Comparison of ENCODE assay signal across 33 cellular contexts in the genomic region with DNA sequence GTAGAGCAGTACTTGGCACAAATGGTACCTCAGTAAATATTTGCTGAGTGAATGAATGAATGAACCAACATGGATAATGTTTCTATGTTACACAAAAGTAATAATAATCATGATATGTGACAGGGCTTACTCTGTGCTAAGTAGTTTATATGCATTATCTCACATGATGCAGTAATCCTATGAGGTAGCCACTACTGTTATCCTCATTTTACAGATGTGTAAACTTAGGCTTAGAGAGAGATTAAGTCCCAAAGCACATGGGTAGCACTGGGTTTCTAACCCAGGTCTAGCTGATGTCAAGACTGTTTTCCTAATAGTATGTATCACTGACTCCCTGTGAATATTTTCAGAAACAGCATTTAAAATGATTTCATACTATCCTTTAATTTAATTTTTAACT.
"Had no signal": no experiment of that assay in that cellular context is flagged by ENCODE, and none has a peak within 500 bp of the region (broad histone marks: within the 10 kb centered on the region; RNA-seq: fewer than 3 reads in every experiment).

No MANE protein-coding gene starts in this region.

- H3K9me3 ChIP-seq: adrenal gland, body of pancreas, breast epithelium had no signal

- ATAC-seq: activated CD8-positive, alpha-beta T cell treated with anti-CD3 and anti-CD28 coated beads for 36 hours; activated naive CD4-positive, alpha-beta T cell treated with anti-CD3 and anti-CD28 coated beads, Interleukin-2, amount 50 U/mL, for 72 hours; activated T-cell treated with anti-CD3 and anti-CD28 coated beads, Interleukin-2, amount 50 U/mL, for 4 hours; activated T-cell treated with anti-CD3 and anti-CD28 coated beads, Interleukin-2, amount 50 U/mL, for 72 hours; activated T-helper 17 cell treated with anti-CD3 and anti-CD28 coated beads, Interleukin-2, amount 50 U/mL, for 72 hours; body of pancreas had no signal

- H3K36me3 ChIP-seq: adrenal gland, brain microvascular endothelial cell, breast epithelium had no signal

- H3K27me3 ChIP-seq: adrenal gland, body of pancreas, brain microvascular endothelial cell, breast epithelium had no signal

- H3K36me3 Mint-ChIP-seq: activated CD4-positive, alpha-beta memory T cell treated with anti-CD3 and anti-CD28 coated beads for 36 hours; activated naive CD8-positive, alpha-beta T cell treated with anti-CD3 and anti-CD28 coated beads for 36 hours had no signal

- H3K9me3 Mint-ChIP-seq: activated B cell treated with CpG ODN at 0.5 μM for 24 hours; activated CD4-positive, alpha-beta memory T cell treated with anti-CD3 and anti-CD28 coated beads for 36 hours; activated CD4-positive, alpha-beta T cell treated with anti-CD3 and anti-CD28 coated beads, Interleukin-2, amount 10 ng/mL, durations not matched to agents 24 days and 14 days; activated CD8-positive, alpha-beta T cell treated with anti-CD3 and anti-CD28 coated beads for 36 hours; activated naive CD4-positive, alpha-beta T cell treated with anti-CD3 and anti-CD28 coated beads for 36 hours; activated naive CD4-positive, alpha-beta T cell treated with anti-CD3 and anti-CD28 coated beads, Interleukin-2, amount 50 U/mL, for 72 hours; activated naive CD8-positive, alpha-beta T cell treated with anti-CD3 and anti-CD28 coated beads for 36 hours; activated T-cell treated with anti-CD3 and anti-CD28 coated beads, Interleukin-2, amount 50 U/mL, for 4 hours; activated T-cell treated with anti-CD3 and anti-CD28 coated beads, Interleukin-2, amount 50 U/mL, for 72 hours; activated T-helper 1 cell treated with anti-CD3 and anti-CD28 coated beads, Interleukin-12 subunit alpha, Interleukin-12 subunit beta, Interleukin-2, Interleukin-4 antibody, amounts not matched to agents 30 ng/mL and 10 ng/mL and 1 ng/mL, durations not matched to agents 14 hours and 24 hours and 36 hours; activated T-helper 17 cell treated with anti-CD3 and anti-CD28 coated beads, Interleukin-2, amount 50 U/mL, for 72 hours; T-helper 1 cell treated with Interleukin-12 subunit alpha and Interleukin-12 subunit beta and Interleukin-4 antibody, amounts not matched to agents 30 μg/mL and 1 μg/mL, for 36 hours had no signal

- H3K27ac ChIP-seq: adrenal gland, body of pancreas, brain microvascular endothelial cell, breast epithelium, VCaP had no signal

- FAIRE-seq: astrocyte, TTC549 had no signal

- H3K4me1 ChIP-seq: adrenal gland, breast epithelium had no signal

- H3K4me3 ChIP-seq: adrenal gland, body of pancreas, breast epithelium had no signal

- H3K27ac Mint-ChIP-seq: activated B cell treated with CpG ODN at 0.5 μM for 24 hours; activated CD4-positive, alpha-beta memory T cell treated with anti-CD3 and anti-CD28 coated beads for 36 hours; activated CD4-positive, alpha-beta T cell treated with anti-CD3 and anti-CD28 coated beads, Interleukin-2, amount 10 ng/mL, durations not matched to agents 24 days and 14 days; activated CD8-positive, alpha-beta T cell treated with anti-CD3 and anti-CD28 coated beads for 36 hours; activated naive CD4-positive, alpha-beta T cell treated with anti-CD3 and anti-CD28 coated beads for 36 hours; activated naive CD8-positive, alpha-beta T cell treated with anti-CD3 and anti-CD28 coated beads for 36 hours; activated T-cell treated with anti-CD3 and anti-CD28 coated beads, Interleukin-2, amount 50 U/mL, for 72 hours; activated T-helper 1 cell treated with anti-CD3 and anti-CD28 coated beads, Interleukin-12 subunit alpha, Interleukin-12 subunit beta, Interleukin-2, Interleukin-4 antibody, amounts not matched to agents 30 ng/mL and 10 ng/mL and 1 ng/mL, durations not matched to agents 14 hours and 24 hours and 36 hours; activated T-helper 17 cell treated with anti-CD3 and anti-CD28 coated beads, Interleukin-2, amount 50 U/mL, for 72 hours; T-helper 1 cell treated with Interleukin-12 subunit alpha and Interleukin-12 subunit beta and Interleukin-4 antibody, amounts not matched to agents 30 μg/mL and 1 μg/mL, for 36 hours had no signal

- DNase-seq: activated B cell treated with CpG ODN at 0.5 μM for 24 hours; activated CD4-positive, alpha-beta memory T cell treated with anti-CD3 and anti-CD28 coated beads for 36 hours; activated CD4-positive, alpha-beta T cell treated with anti-CD3 and anti-CD28 coated beads for 4 hours; activated CD4-positive, alpha-beta T cell treated with anti-CD3 and anti-CD28 coated beads, Interleukin-2, amount 10 ng/mL, durations not matched to agents 24 days and 14 days; activated CD4-positive, alpha-beta T cell treated with anti-CD3 and anti-CD28 coated beads, Interleukin-2, amount 50 U/mL, for 1 hour; activated CD4-positive, alpha-beta T cell treated with anti-CD3 and anti-CD28 coated beads, Interleukin-2, amount 50 U/mL, for 4 hours; activated CD4-positive, CD25-positive, alpha-beta regulatory T cell treated with anti-CD3 and anti-CD28 coated beads, Interleukin-2, amount 50 U/mL, for 72 hours; activated CD8-positive, alpha-beta memory T cell treated with anti-CD3 and anti-CD28 coated beads, Interleukin-2, amount 50 U/mL, for 4 hours; activated CD8-positive, alpha-beta T cell treated with anti-CD3 and anti-CD28 coated beads for 36 hours; activated effector memory CD4-positive, alpha-beta T cell treated with anti-CD3 and anti-CD28 coated beads, Interleukin-2, amount 50 U/mL, for 16 hours; activated gamma-delta T cell treated with Interleukin-2 at 50 U/mL for 16 hours; activated naive CD4-positive, alpha-beta T cell; activated naive CD4-positive, alpha-beta T cell treated with anti-CD3 and anti-CD28 coated beads for 36 hours; activated naive CD4-positive, alpha-beta T cell treated with anti-CD3 and anti-CD28 coated beads, Interleukin-2, amount 50 U/mL, for 16 hours; activated naive CD8-positive, alpha-beta T cell treated with anti-CD3 and anti-CD28 coated beads for 36 hours; activated T-cell treated with anti-CD3 and anti-CD28 coated beads for 4 hours; activated T-cell treated with anti-CD3 and anti-CD28 coated beads, Interleukin-2, amount 50 U/mL, for 1 hour; activated T-cell treated with anti-CD3 and anti-CD28 coated beads, Interleukin-2, amount 50 U/mL, for 4 hours; activated T-cell treated with anti-CD3 and anti-CD28 coated beads, Interleukin-2, amount 50 U/mL, for 72 hours; adrenal gland; amniotic stem cell; aorta; body of pancreas; brain microvascular endothelial cell; central memory CD4-positive, alpha-beta T cell had no signal

- H3K4me3 Mint-ChIP-seq: activated B cell treated with CpG ODN at 0.5 μM for 24 hours; activated CD4-positive, alpha-beta memory T cell treated with anti-CD3 and anti-CD28 coated beads for 36 hours; activated CD4-positive, alpha-beta T cell treated with anti-CD3 and anti-CD28 coated beads, Interleukin-2, amount 10 ng/mL, durations not matched to agents 24 days and 14 days; activated CD8-positive, alpha-beta T cell treated with anti-CD3 and anti-CD28 coated beads for 36 hours; activated naive CD4-positive, alpha-beta T cell treated with anti-CD3 and anti-CD28 coated beads for 36 hours; activated naive CD8-positive, alpha-beta T cell treated with anti-CD3 and anti-CD28 coated beads for 36 hours; activated T-cell treated with anti-CD3 and anti-CD28 coated beads, Interleukin-2, amount 50 U/mL, for 4 hours; activated T-cell treated with anti-CD3 and anti-CD28 coated beads, Interleukin-2, amount 50 U/mL, for 72 hours; activated T-helper 1 cell treated with anti-CD3 and anti-CD28 coated beads, Interleukin-12 subunit alpha, Interleukin-12 subunit beta, Interleukin-2, Interleukin-4 antibody, amounts not matched to agents 30 ng/mL and 10 ng/mL and 1 ng/mL, durations not matched to agents 14 hours and 24 hours and 36 hours; activated T-helper 17 cell treated with anti-CD3 and anti-CD28 coated beads, Interleukin-2, amount 50 U/mL, for 72 hours; T-helper 1 cell treated with Interleukin-12 subunit alpha and Interleukin-12 subunit beta and Interleukin-4 antibody, amounts not matched to agents 30 μg/mL and 1 μg/mL, for 36 hours had no signal

- H3K27me3 Mint-ChIP-seq: activated B cell treated with CpG ODN at 0.5 μM for 24 hours; activated CD4-positive, alpha-beta memory T cell treated with anti-CD3 and anti-CD28 coated beads for 36 hours; activated CD8-positive, alpha-beta T cell treated with anti-CD3 and anti-CD28 coated beads for 36 hours; activated naive CD8-positive, alpha-beta T cell treated with anti-CD3 and anti-CD28 coated beads for 36 hours; activated T-helper 17 cell treated with anti-CD3 and anti-CD28 coated beads, Interleukin-2, amount 50 U/mL, for 72 hours had no signal
